In the genomic region with DNA sequence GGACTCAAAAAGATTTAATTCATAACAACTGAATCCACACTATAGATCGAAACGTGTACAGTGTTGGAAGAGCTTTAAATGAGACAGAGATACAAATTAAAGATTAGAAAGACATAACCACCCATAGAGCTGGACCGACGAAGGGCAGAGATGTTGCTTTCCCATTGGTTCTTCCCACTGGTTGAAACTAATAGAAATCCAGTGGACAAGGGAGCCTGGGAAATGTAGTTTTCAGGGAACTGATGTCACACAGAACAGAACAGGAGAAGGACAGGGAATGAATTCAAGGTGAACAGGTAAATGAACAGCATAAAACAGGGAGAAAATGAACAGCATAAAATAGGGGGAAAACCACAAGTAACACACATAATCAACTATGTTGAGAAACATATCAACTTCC, we compare ENCODE assay signal across 1 cellular context.
TF ChIP-seq lines count a peak whose summit lies in the region.

No MANE protein-coding gene starts in this region.

TF ChIP-seq in GM23338, 12 proteins besides CTCF, POLR2A, EP300 and RAD21 (continued from another document):
- TF ChIP-seq, protein P1, sequence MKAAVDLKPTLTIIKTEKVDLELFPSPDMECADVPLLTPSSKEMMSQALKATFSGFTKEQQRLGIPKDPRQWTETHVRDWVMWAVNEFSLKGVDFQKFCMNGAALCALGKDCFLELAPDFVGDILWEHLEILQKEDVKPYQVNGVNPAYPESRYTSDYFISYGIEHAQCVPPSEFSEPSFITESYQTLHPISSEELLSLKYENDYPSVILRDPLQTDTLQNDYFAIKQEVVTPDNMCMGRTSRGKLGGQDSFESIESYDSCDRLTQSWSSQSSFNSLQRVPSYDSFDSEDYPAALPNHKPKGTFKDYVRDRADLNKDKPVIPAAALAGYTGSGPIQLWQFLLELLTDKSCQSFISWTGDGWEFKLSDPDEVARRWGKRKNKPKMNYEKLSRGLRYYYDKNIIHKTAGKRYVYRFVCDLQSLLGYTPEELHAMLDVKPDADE (IDR thresholded peaks at IDR 0.05): no peak
- TF ChIP-seq ZNF331 (CRISPR knock-in tag; IDR thresholded peaks at IDR 0.05; ENCODE audit: low read depth): no peak
